Comparison of ENCODE assay signal across 8 cellular contexts in genomic region chr2:105336786-105337121, GRCh38. TPM values are rescaled to one million over a fixed set of nuclear protein-coding genes. Genes with fewer than 3 reads are reported as not detected.
DNase-seq lines count a peak whose midpoint lies in the region; ATAC-seq and TF ChIP-seq lines count a peak whose summit lies in the region.

No MANE protein-coding gene starts in this region.

- no peak for DNase-seq in activated CD4-positive, alpha-beta T cell treated with anti-CD3 and anti-CD28 coated beads for 36 hours
- DNase-seq in activated CD4-positive, alpha-beta T cell treated with anti-CD3 and anti-CD28 coated beads, Interleukin-2, amount 50 U/mL, for 48 hours, result no peak
- DNase-seq in left lung (no peak), NCI-H748 (lab: John Stamatoyannopoulos, UW; ENCODE audit: unreplicated experiment) (no peak), NCI-H128 (lab: John Stamatoyannopoulos, UW; ENCODE audit: unreplicated experiment) (no peak)

- peak overlapping the region; percentile 69 to 84 for H3K4me3 ChIP-seq in left lung

- peaks cover 18 to 32% of the 10 kb centered on the region in 2 donors for H3K4me1 ChIP-seq in left lung

- no peaks in the 10 kb centered on the region for H3K9me3 Mint-ChIP-seq in activated CD4-positive, alpha-beta T cell treated with anti-CD3 and anti-CD28 coated beads for 36 hours (ENCODE audit: low read depth)

- no peaks in the 10 kb centered on the region for H3K9me3 ChIP-seq in left lung

- peaks cover 17% of the 10 kb centered on the region for H3K36me3 Mint-ChIP-seq in activated CD4-positive, alpha-beta T cell treated with anti-CD3 and anti-CD28 coated beads for 36 hours (ENCODE audit: low read depth)

- H3K4me3 Mint-ChIP-seq in activated CD4-positive, alpha-beta T cell treated with anti-CD3 and anti-CD28 coated beads for 36 hours, result peak overlapping the region; percentile 91

- no peaks in the 10 kb centered on the region for H3K27me3 ChIP-seq in left lung

- no peak for TF ChIP-seq CTCF in left lung (IDR thresholded peaks at IDR 0.05)

- peak overlapping the region; percentile 100 for H3K27ac Mint-ChIP-seq in activated CD4-positive, alpha-beta T cell treated with anti-CD3 and anti-CD28 coated beads for 36 hours

- peaks cover 0 to 16% of the 10 kb centered on the region in 2 donors for H3K36me3 ChIP-seq in left lung

- intact Hi-C loops in activated CD4-positive, alpha-beta T cell treated with anti-CD3 and anti-CD28 coated beads for 36 hours (cut with DNase I, micrococcal nuclease), result loop anchor here (1.0 to 10.0 kb wide), 7 partner anchors 7 to 858 kb away; partner anchors contain the start of genes TGFBRAP1 (in 2 of the 2), FHL2 (in 1 of the 2), MRPS9 (in 1 of the 2) and NCK2 (in 1 of the 2)
- intact Hi-C loops in left lung (cut with DNase I), result no loop called here

- CTCF ChIA-PET in activated CD4-positive, alpha-beta T cell treated with anti-CD3 and anti-CD28 coated beads for 36 hours (lab: Charles Lee), result interaction anchor here (3.8 kb wide), 1 partner anchor 8 kb away, joined by 14 read pairs; no protein-coding TSS in a partner anchor

- ATAC-seq in activated CD4-positive, alpha-beta T cell treated with anti-CD3 and anti-CD28 coated beads for 36 hours, result no peak
- ATAC-seq in left lung, result no peak
- ATAC-seq in GM18519 (IDR thresholded peaks at IDR 0.05; ENCODE audit: low FRiP score, unreplicated experiment), result no peak

- no peaks in the 10 kb centered on the region for H3K27me3 Mint-ChIP-seq in activated CD4-positive, alpha-beta T cell treated with anti-CD3 and anti-CD28 coated beads for 36 hours

- H3K27ac ChIP-seq in angular gyrus (ENCODE audit: low read depth, low read length) (peak overlapping the region; percentile 89), left lung (peak overlapping the region; percentile 91 to 95), temporal lobe (ENCODE audit: low read depth, low read length) (peak overlapping the region; percentile 80)

- POLR2A ChIA-PET in activated CD4-positive, alpha-beta T cell treated with anti-CD3 and anti-CD28 coated beads for 36 hours (lab: Charles Lee), result no interaction called here

- peaks cover 27% of the 10 kb centered on the region for H3K4me1 Mint-ChIP-seq in activated CD4-positive, alpha-beta T cell treated with anti-CD3 and anti-CD28 coated beads for 36 hours

RNA-seq across cellular contexts. Expression of gene C2orf49, which starts 0.6 kb away (rescaled TPM):
- 10 to 100 TPM; 19.3 to 27.8 TPM for total RNA-seq in activated CD4-positive, alpha-beta T cell treated with anti-CD3 and anti-CD28 coated beads for 36 hours
- total RNA-seq in left lung (10 to 100 TPM; 15.7 TPM), temporal lobe (24.6 TPM)

RNA-seq across cellular contexts. Expression of gene TGFBRAP1, which starts 7.2 kb away (rescaled TPM):
- total RNA-seq in activated CD4-positive, alpha-beta T cell treated with anti-CD3 and anti-CD28 coated beads for 36 hours, result 10 to 100 TPM; 20.0 to 20.6 TPM
- total RNA-seq in left lung (10 to 100 TPM; 16.6 to 23.3 TPM), temporal lobe (22.1 TPM)

Comparison
In these comparisons a context has a peak if more than half of its experiments do, and no peak if none do; other contexts are left out.
1. intact Hi-C loops: an anchor here in activated CD4-positive, alpha-beta T cell treated with anti-CD3 and anti-CD28 coated beads for 36 hours (1.0 to 10.0 kb wide); none called in left lung.